ENCODE assay signal across 8 cellular contexts in genomic region chr1:84298688-84299535, GRCh38. TPM values are rescaled to one million over a fixed set of nuclear protein-coding genes. Genes with fewer than 3 reads are reported as not detected.
A peak's percentile ranks its signal among the peaks of the same experiment; 100 is the strongest.
DNase-seq lines count a peak whose midpoint lies in the region; ATAC-seq and TF ChIP-seq lines count a peak whose summit lies in the region.

No MANE protein-coding gene starts in this region.

- no peaks in the 10 kb centered on the region for H3K27me3 ChIP-seq in mucosa of stomach (ENCODE audit: control insufficient read depth, insufficient read depth, low read length)
- H3K27me3 ChIP-seq in testis, result no peaks in the 10 kb centered on the region

- H3K4me1 ChIP-seq in mucosa of stomach (ENCODE audit: control insufficient read depth, insufficient read depth, low read length), result peaks cover 27% of the 10 kb centered on the region
- peaks cover 29% of the 10 kb centered on the region for H3K4me1 ChIP-seq in testis

- H3K9ac ChIP-seq in mucosa of stomach (ENCODE audit: low read length), result peak overlapping the region; percentile 90

- peak; percentile 59 for DNase-seq in AG08396 (ENCODE audit: low spot score)
- peak; percentile 30 for DNase-seq in NCI-H345 treated with DMSO at 0.1 percent for 48 hours (lab: John Stamatoyannopoulos, UW; ENCODE audit: unreplicated experiment)
- peak; percentile 54 for DNase-seq in activated CD8-positive, alpha-beta memory T cell treated with anti-CD3 and anti-CD28 coated beads, Interleukin-2, amount 10 ng/mL, durations not matched to agents 7 days and 5 days
- peak; percentile 56 for DNase-seq in testis

- CTCF ChIA-PET in activated CD8-positive, alpha-beta memory T cell treated with anti-CD3 and anti-CD28 coated beads, Interleukin-2, amount 10 ng/mL, durations not matched to agents 7 days and 5 days (lab: Charles Lee), result interaction anchor here (0.9 to 1.5 kb wide), 3 partner anchors 10 to 158 kb away, joined by 3 to 6 read pairs (median 3); no protein-coding TSS in a partner anchor

- WGBS in testis, 2 donors, result 1 to 2% methylated on average over 18 to 50 of the region's 50 CpGs

- peaks cover 2% of the 10 kb centered on the region for H3K9me3 Mint-ChIP-seq in activated CD8-positive, alpha-beta memory T cell treated with anti-CD3 and anti-CD28 coated beads, Interleukin-2, amount 10 ng/mL, durations not matched to agents 7 days and 5 days (ENCODE audit: low read depth)

- H3K27ac ChIP-seq in testis, result peak overlapping the region; percentile 87 to 94

- H3K36me3 Mint-ChIP-seq in activated CD8-positive, alpha-beta memory T cell treated with anti-CD3 and anti-CD28 coated beads, Interleukin-2, amount 10 ng/mL, durations not matched to agents 7 days and 5 days, result peaks cover 7% of the 10 kb centered on the region

- H3K9me3 ChIP-seq in mucosa of stomach (ENCODE audit: control insufficient read depth, low read length) (no peaks in the 10 kb centered on the region), testis (no peaks in the 10 kb centered on the region)

- H3K36me3 ChIP-seq in mucosa of stomach (ENCODE audit: control insufficient read depth, insufficient read depth, low read length) (no peaks in the 10 kb centered on the region), testis (ENCODE audit: low read depth, missing control alignments) (no peaks in the 10 kb centered on the region)

- H3K4me3 ChIP-seq in mucosa of stomach (ENCODE audit: low read length) (peak overlapping the region; percentile 75), testis (peak overlapping the region; percentile 74 to 79)

- H3K4me1 Mint-ChIP-seq in activated CD8-positive, alpha-beta memory T cell treated with anti-CD3 and anti-CD28 coated beads, Interleukin-2, amount 10 ng/mL, durations not matched to agents 7 days and 5 days, result peaks cover 42% of the 10 kb centered on the region

- TF ChIP-seq CTCF in testis (IDR thresholded peaks at IDR 0.05), result no peak

- peak overlapping the region; percentile 77 for H3K27ac Mint-ChIP-seq in activated CD8-positive, alpha-beta memory T cell treated with anti-CD3 and anti-CD28 coated beads, Interleukin-2, amount 10 ng/mL, durations not matched to agents 7 days and 5 days

- H3K4me3 Mint-ChIP-seq in activated CD8-positive, alpha-beta memory T cell treated with anti-CD3 and anti-CD28 coated beads, Interleukin-2, amount 10 ng/mL, durations not matched to agents 7 days and 5 days, result peak overlapping the region; percentile 85

- intact Hi-C loops in testis (cut with DNase I; ENCODE audit: low total_unique reads), result no loop called here

- H3K27me3 Mint-ChIP-seq in activated CD8-positive, alpha-beta memory T cell treated with anti-CD3 and anti-CD28 coated beads, Interleukin-2, amount 10 ng/mL, durations not matched to agents 7 days and 5 days, result no peaks in the 10 kb centered on the region

- TF ChIP-seq POLR2A in testis (IDR thresholded peaks at IDR 0.05), result no peak

- peak; percentile 54 for ATAC-seq in GM18511 (IDR thresholded peaks at IDR 0.05; ENCODE audit: unreplicated experiment)
- ATAC-seq in HG02970 (IDR thresholded peaks at IDR 0.05; ENCODE audit: low FRiP score, unreplicated experiment), result peak; percentile 34
- peak; percentile 60 for ATAC-seq in activated CD8-positive, alpha-beta memory T cell treated with anti-CD3 and anti-CD28 coated beads, Interleukin-2, amount 10 ng/mL, durations not matched to agents 7 days and 5 days
- peak; percentile 40 for ATAC-seq in esophagus mucosa

RNA-seq across cellular contexts. Expression of gene SAMD13, which starts 2.6 kb away (rescaled TPM):
- total RNA-seq in activated CD8-positive, alpha-beta memory T cell treated with anti-CD3 and anti-CD28 coated beads, Interleukin-2, amount 10 ng/mL, durations not matched to agents 7 days and 5 days, result under 1 TPM; 0.73 to 0.82 TPM
- total RNA-seq in esophagus mucosa (0.44 TPM), testis (1 to 10 TPM; 6.1 to 6.6 TPM)
- polyA plus RNA-seq in testis (ENCODE audit: insufficient read depth, low read depth, low replicate concordance), result 31.9 TPM

Comparison
In these comparisons a context has a peak if more than half of its experiments do, and no peak if none do; other contexts are left out.
1. Peak in every context shown above with its lines: DNase-seq, ATAC-seq, H3K4me3 ChIP-seq and H3K27ac ChIP-seq.